In the genomic region with DNA sequence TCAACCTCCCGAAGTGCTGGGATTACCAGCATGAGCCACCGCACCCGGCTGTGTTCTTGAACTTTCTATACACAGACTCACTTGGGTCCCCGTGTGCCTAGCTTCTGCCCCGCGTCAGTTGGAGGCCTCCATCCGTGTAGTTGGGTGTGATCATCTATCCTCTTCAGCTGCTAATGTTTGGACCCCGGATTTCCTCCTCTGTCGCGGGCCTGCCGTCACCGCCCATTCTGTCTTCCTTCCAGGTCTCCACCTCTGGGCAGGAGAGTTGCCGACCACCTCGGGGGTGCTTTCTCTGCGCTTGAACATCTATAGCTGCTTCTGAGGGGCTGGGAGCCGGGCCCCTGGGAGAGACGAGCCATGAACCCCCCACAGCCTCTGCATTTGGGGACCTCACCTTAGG, we compare ENCODE assay signal across 18 cellular contexts. TPM values are rescaled to one million over a fixed set of nuclear protein-coding genes. Genes with fewer than 3 reads are reported as not detected.
DNase-seq lines count a peak whose midpoint lies in the region; ATAC-seq and TF ChIP-seq lines count a peak whose summit lies in the region.
"Had no signal": no experiment of that assay in that cellular context is flagged by ENCODE, and none has a peak within 500 bp of the region (broad histone marks: within the 10 kb centered on the region; RNA-seq: fewer than 3 reads in every experiment).

No MANE protein-coding gene starts in this region.

- no peaks in the 10 kb centered on the region for H3K36me3 ChIP-seq in Loucy (ENCODE audit: insufficient read depth, low read length)
- peaks cover 0 to 2% of the 10 kb centered on the region in 2 donors for H3K36me3 ChIP-seq in aorta (ENCODE audit: control insufficient read depth in 1 of 2, insufficient read depth in 2 of 2, low read length in 1 of 2)
- H3K36me3 ChIP-seq: cardiac muscle cell had no signal

- H2AFZ ChIP-seq in Loucy (ENCODE audit: low read length): no peak overlapping the region
- H2AFZ ChIP-seq: GM23338, hepatocyte had no signal

- no peaks in the 10 kb centered on the region for H3F3A ChIP-seq in Loucy (ENCODE audit: low read depth)

- peaks cover 29 to 42% (median 39%) of the 10 kb centered on the region in 3 donors for H3K27me3 Mint-ChIP-seq in CD14-positive monocyte (ENCODE audit: low read depth in 3 of 3)
- no peaks in the 10 kb centered on the region for H3K27me3 Mint-ChIP-seq in progenitor cell of endocrine pancreas

- H3K4me1 Mint-ChIP-seq in CD14-positive monocyte: peaks cover 63% of the 10 kb centered on the region
- peaks cover 58% of the 10 kb centered on the region for H3K4me1 Mint-ChIP-seq in progenitor cell of endocrine pancreas (ENCODE audit: low read depth)

- H3K9me3 ChIP-seq in Loucy (ENCODE audit: insufficient read depth, low read depth, low read length) (no peaks in the 10 kb centered on the region), aorta (ENCODE audit: control insufficient read depth, low read length) (no peaks in the 10 kb centered on the region)
- H3K9me3 ChIP-seq: left lung had no signal

- H3K27ac Mint-ChIP-seq in CD14-positive monocyte (peak overlapping the region in 3 of 7 donors; percentile 38 to 78 (median 66)), progenitor cell of endocrine pancreas (peak overlapping the region; percentile 37)
- H3K27ac Mint-ChIP-seq: activated CD4-positive, alpha-beta T cell treated with anti-CD3 and anti-CD28 coated beads, Interleukin-2, amount 10 ng/mL, durations not matched to agents 7 days and 5 days; GM23338; T-helper 17 cell had no signal

- DNase-seq in CD14-positive monocyte (ENCODE audit: low spot score) (no peak), epithelial cell of prostate (ENCODE audit: low read depth, low spot score) (no peak), progenitor cell of endocrine pancreas (ENCODE audit: low spot score, unreplicated experiment) (no peak), middle frontal gyrus (ENCODE audit: extremely low spot score, low spot score) (no peak), aorta (no peak), T-helper 9 cell (no peak)
- DNase-seq: Kasumi-1, NCI-H1930, NCI-H69 had no signal

- H3K4me3 Mint-ChIP-seq in CD14-positive monocyte (peak overlapping the region; percentile 54 to 75), progenitor cell of endocrine pancreas (ENCODE audit: low read depth) (no peak overlapping the region)
- H3K4me3 Mint-ChIP-seq: activated CD4-positive, alpha-beta T cell treated with anti-CD3 and anti-CD28 coated beads, Interleukin-2, amount 10 ng/mL, durations not matched to agents 7 days and 5 days; GM23338 had no signal

- H3K27ac ChIP-seq in epithelial cell of prostate: peak overlapping the region; percentile 47
- peak overlapping the region in 1 of 2 donors; percentile 39 for H3K27ac ChIP-seq in aorta (ENCODE audit: low read depth in 1 of 2, low read length in 2 of 2)
- H3K27ac ChIP-seq: cardiac muscle cell, hepatocyte had no signal

- H3K4me3 ChIP-seq in Loucy (ENCODE audit: low read length, poor library complexity, severe bottlenecking): peak overlapping the region; percentile 36
- H3K4me3 ChIP-seq in aorta (ENCODE audit: low read length in 2 of 2): no peak overlapping the region
- H3K4me3 ChIP-seq: cardiac muscle cell, GM23338, hepatocyte, left lung had no signal

- no peak for ATAC-seq in aorta (ENCODE audit: low FRiP score)
- no peak for ATAC-seq in GM19023 (IDR thresholded peaks at IDR 0.05; ENCODE audit: unreplicated experiment)
- ATAC-seq: GM23338, left lung had no signal

- H3K36me3 Mint-ChIP-seq in CD14-positive monocyte (peaks cover 48 to 67% of the 10 kb centered on the region in 2 donors), progenitor cell of endocrine pancreas (ENCODE audit: insufficient read depth) (peaks cover 12% of the 10 kb centered on the region)

- no peak overlapping the region for H3K9ac ChIP-seq in Loucy (ENCODE audit: low read depth, low read length, poor library complexity, severe bottlenecking)

- H3K27me3 ChIP-seq in Loucy (ENCODE audit: insufficient read depth, low read length, poor library complexity, severe bottlenecking): peaks cover 56% of the 10 kb centered on the region
- H3K27me3 ChIP-seq in aorta (ENCODE audit: control insufficient read depth in 1 of 2, insufficient read depth in 2 of 2, low read length in 1 of 2): no peaks in the 10 kb centered on the region
- H3K27me3 ChIP-seq: hepatocyte had no signal

- no peaks in the 10 kb centered on the region for H3K79me2 ChIP-seq in Loucy (ENCODE audit: insufficient read depth, low read length)

- WGBS in aorta, 2 donors: 47 to 59% methylated on average over 17 of the region's 17 CpGs

- peak overlapping the region; percentile 50 for H3K4me2 ChIP-seq in Loucy (ENCODE audit: low read depth, low read length, poor library complexity, severe bottlenecking)
- H3K4me2 ChIP-seq: GM23338, hepatocyte had no signal

- H3K4me1 ChIP-seq in Loucy (ENCODE audit: insufficient read depth, low read length, poor library complexity, severe bottlenecking) (peaks cover 15% of the 10 kb centered on the region), aorta (ENCODE audit: control insufficient read depth in 1 of 2, insufficient read depth in 2 of 2, low read length in 2 of 2) (peaks cover 0 to 5% of the 10 kb centered on the region in 2 donors)

- TF ChIP-seq CTCF in CD14-positive monocyte (IDR thresholded peaks at IDR 0.05) (no peak), Loucy (conservative IDR thresholded peaks at IDR 0.05; ENCODE audit: low read length) (no peak), progenitor cell of endocrine pancreas (IDR thresholded peaks at IDR 0.05; ENCODE audit: unreplicated experiment) (no peak)

- intact Hi-C loops in CD14-positive monocyte (cut with micrococcal nuclease): loop anchor here (2.0 kb wide), 3 partner anchors 21 to 27 kb away; no protein-coding TSS in a partner anchor
- intact Hi-C loops in aorta (cut with DNase I): no loop called here

- H3K9me2 ChIP-seq in Loucy (replicated peaks; ENCODE audit: low read depth, low read length): no peaks in the 10 kb centered on the region

- peaks cover 3% of the 10 kb centered on the region for H4K20me1 ChIP-seq in Loucy (ENCODE audit: insufficient read depth, low read length, poor library complexity, severe bottlenecking)

- H3K9me3 Mint-ChIP-seq in CD14-positive monocyte (peaks cover 0 to 10% (median 0%) of the 10 kb centered on the region in 7 donors), progenitor cell of endocrine pancreas (ENCODE audit: low read depth) (no peaks in the 10 kb centered on the region)
- H3K9me3 Mint-ChIP-seq: activated CD4-positive, alpha-beta T cell treated with anti-CD3 and anti-CD28 coated beads, Interleukin-2, amount 10 ng/mL, durations not matched to agents 7 days and 5 days; GM23338 had no signal

RNA-seq across cellular contexts. Expression of a gene that starts 5.5 kb away (rescaled TPM):
- polyA plus RNA-seq in CD14-positive monocyte: 1 to 10 TPM; 5.9 to 8.5 TPM
- 52.6 TPM in 2 replicates for total RNA-seq in progenitor cell of endocrine pancreas
- total RNA-seq in aorta: 10 to 100 TPM; 69.1 to 76.3 TPM
- 10 to 100 TPM; 26.0 to 44.6 TPM for polyA plus RNA-seq in aorta
- total RNA-seq: T-helper 17 cell had no signal

RNA-seq across cellular contexts. Expression of a gene that starts 14.1 kb away (rescaled TPM):
- polyA plus RNA-seq in CD14-positive monocyte (100 to 1,000 TPM; 654 to 878 TPM), aorta (10 to 100 TPM in 1 of 2 donors, not detected in 1; 22.8 TPM)
- total RNA-seq in progenitor cell of endocrine pancreas (2.7 and 4.3 TPM in 2 replicates), aorta (1 to 10 TPM in 1 of 2 donors, not detected in 1; 2.1 TPM)
- total RNA-seq: activated CD4-positive, alpha-beta T cell treated with anti-CD3 and anti-CD28 coated beads, Interleukin-2, amount 10 ng/mL, durations not matched to agents 7 days and 5 days; cardiac muscle cell; GM23338 had no signal
- polyA plus RNA-seq: BJ, cardiac muscle cell, GM23338 had no signal

RNA-seq across cellular contexts. Expression of a gene that starts 42.8 kb away (rescaled TPM):
- 10 to 100 TPM; 19.8 to 24.8 TPM for polyA plus RNA-seq in CD14-positive monocyte
- 121 and 132 TPM in 2 replicates for total RNA-seq in progenitor cell of endocrine pancreas
- total RNA-seq in aorta: 10 to 100 TPM; 35.7 to 62.7 TPM
- 10 to 100 TPM; 14.4 to 68.7 TPM for polyA plus RNA-seq in aorta

RNA-seq across cellular contexts. Expression of a gene that starts 46.6 kb away (rescaled TPM):
- polyA plus RNA-seq in CD14-positive monocyte: not detected
- total RNA-seq in progenitor cell of endocrine pancreas: 44.1 and 46.7 TPM in 2 replicates
- total RNA-seq in aorta: 10 to 100 TPM; 10.1 to 24.9 TPM
- 1 to 10 TPM; 2.2 to 8.8 TPM for polyA plus RNA-seq in aorta
- total RNA-seq: activated CD4-positive, alpha-beta T cell treated with anti-CD3 and anti-CD28 coated beads, Interleukin-2, amount 10 ng/mL, durations not matched to agents 7 days and 5 days had no signal

Comparison
In these comparisons a context has a peak if more than half of its experiments do, and no peak if none do; other contexts are left out.
1. intact Hi-C loops: an anchor here in CD14-positive monocyte (2.0 kb wide); none called in aorta.